27 cellular contexts compared by ENCODE assay signal in the genomic region with DNA sequence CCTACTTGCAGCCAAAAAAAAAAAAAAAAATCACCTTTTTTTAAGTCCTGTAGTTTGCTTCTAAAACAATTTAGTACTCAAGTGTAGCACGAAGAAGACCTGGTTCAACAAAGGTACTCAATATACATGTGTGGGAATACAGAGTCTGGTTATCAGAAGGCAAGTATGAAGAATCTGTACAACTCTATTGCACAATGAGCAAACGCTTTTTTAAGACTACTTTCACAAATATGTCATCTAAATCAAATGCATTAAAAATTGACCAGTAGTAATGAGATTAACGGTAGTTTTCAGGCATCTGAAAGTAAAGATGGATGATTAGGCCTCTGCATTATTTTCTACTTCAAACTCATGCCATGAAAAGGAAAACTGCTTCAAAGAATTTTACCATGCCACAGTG.
"Had no signal": no experiment of that assay in that cellular context is flagged by ENCODE, and none has a peak within 500 bp of the region (broad histone marks: within the 10 kb centered on the region; RNA-seq: fewer than 3 reads in every experiment).

No MANE protein-coding gene starts in this region.

- H3K4me3 ChIP-seq: gastrocnemius medialis, mucosa of descending colon, ovary, skin epidermis, uterus had no signal

- H3K27me3 ChIP-seq: gastrocnemius medialis, neutrophil, ovary, uterus had no signal

- H3K4me1 ChIP-seq: uterus had no signal

- H3K4me3 Mint-ChIP-seq: activated naive CD8-positive, alpha-beta T cell treated with anti-CD3 and anti-CD28 coated beads, Interleukin-2, amount 50 U/mL, for 24 hours; effector memory CD8-positive, alpha-beta T cell; nephron progenitor cell; stimulated activated naive CD8-positive, alpha-beta T cell treated with anti-CD3 and anti-CD28 coated beads, Interleukin-15, amount 100 ng/mL, for 72 hours; type B pancreatic cell had no signal

- H3K36me3 ChIP-seq: ovary, uterus had no signal

- ATAC-seq: activated naive CD8-positive, alpha-beta T cell treated with anti-CD3 and anti-CD28 coated beads, Interleukin-2, amount 50 U/mL, for 24 hours; effector memory CD8-positive, alpha-beta T cell; gastrocnemius medialis; left ventricle myocardium superior; mucosa of descending colon; sciatic nerve; stimulated activated naive CD8-positive, alpha-beta T cell treated with anti-CD3 and anti-CD28 coated beads, Interleukin-15, amount 100 ng/mL, for 72 hours had no signal

- H3K9me3 ChIP-seq: gastrocnemius medialis, mucosa of descending colon, neutrophil, ovary, uterus had no signal

- H3K9me3 Mint-ChIP-seq: activated naive CD8-positive, alpha-beta T cell treated with anti-CD3 and anti-CD28 coated beads, Interleukin-2, amount 50 U/mL, for 24 hours; effector memory CD8-positive, alpha-beta T cell; nephron progenitor cell; stimulated activated naive CD8-positive, alpha-beta T cell treated with anti-CD3 and anti-CD28 coated beads, Interleukin-15, amount 100 ng/mL, for 72 hours; type B pancreatic cell had no signal

- H3K27ac Mint-ChIP-seq: activated naive CD8-positive, alpha-beta T cell treated with anti-CD3 and anti-CD28 coated beads, Interleukin-2, amount 50 U/mL, for 24 hours; nephron progenitor cell; progenitor cell of endocrine pancreas; type B pancreatic cell had no signal

- H3K27me3 Mint-ChIP-seq: activated naive CD8-positive, alpha-beta T cell treated with anti-CD3 and anti-CD28 coated beads, Interleukin-2, amount 50 U/mL, for 24 hours; effector memory CD8-positive, alpha-beta T cell; progenitor cell of endocrine pancreas; stimulated activated naive CD8-positive, alpha-beta T cell treated with anti-CD3 and anti-CD28 coated beads, Interleukin-15, amount 100 ng/mL, for 72 hours; type B pancreatic cell had no signal

- DNase-seq: activated CD4-positive, alpha-beta T cell treated with anti-CD3 and anti-CD28 coated beads for 48 hours; activated naive CD4-positive, alpha-beta T cell treated with Interleukin-2 at 50 U/mL for 16 hours; activated naive CD8-positive, alpha-beta T cell treated with anti-CD3 and anti-CD28 coated beads, Interleukin-2, amount 50 U/mL, for 24 hours; activated T-cell treated with anti-CD3 and anti-CD28 coated beads, Interleukin-2, amount 50 U/mL, for 48 hours; amygdala; caudate nucleus; cortex of kidney; effector memory CD8-positive, alpha-beta T cell; erythroblast; gastrocnemius medialis; glutamatergic neuron; islet precursor cell; left ventricle myocardium superior; mucosa of descending colon; nephron progenitor cell; ovary; stimulated activated CD4-positive, alpha-beta T cell treated with anti-CD3 and anti-CD28 coated beads, Interleukin-12 subunit alpha, Interleukin-12 subunit beta, amount 100 ng/mL, for 4 hours; stimulated activated CD4-positive, alpha-beta T cell treated with anti-CD3 and anti-CD28 coated beads, Interleukin-4, amount 100 ng/mL, for 1 hour; stimulated activated naive CD8-positive, alpha-beta T cell treated with anti-CD3 and anti-CD28 coated beads, Interleukin-15, amount 100 ng/mL, for 72 hours; substantia nigra; uterus had no signal

- H3K27ac ChIP-seq: gastrocnemius medialis, neutrophil, ovary, skin epidermis, uterus, VCaP had no signal
